Comparison of ENCODE assay signal across 8 cellular contexts in genomic region chr19:10086032-10086903, GRCh38. TPM values are rescaled to one million over a fixed set of nuclear protein-coding genes. Genes with fewer than 3 reads are reported as not detected.
DNase-seq lines count a peak whose midpoint lies in the region; TF ChIP-seq lines count a peak whose summit lies in the region.

Gene SHFL (plus strand): TSS chr19:10086317. CDS start chr19:10086428, 111 bp downstream.

- no peaks in the 10 kb centered on the region for H4K20me1 ChIP-seq in H9 (ENCODE audit: control insufficient read depth, insufficient read depth, insufficient read length)

- peaks cover 7 to 9% of the 10 kb centered on the region in 2 experiments; a peak in 2 of 4 replicates for H3K4me1 Mint-ChIP-seq in H9

- no peaks in the 10 kb centered on the region for H3K4me1 ChIP-seq in H9 (ENCODE audit: insufficient read depth, low read length)

- H2BK5ac ChIP-seq in H9 (ENCODE audit: insufficient read length, low read length), result no peak within 1 kb of the TSS

- H3K4me2 ChIP-seq in H9 (ENCODE audit: insufficient read depth, insufficient read length, low read length), result peak within 1 kb of the TSS; percentile 77

- peak within 1 kb of the TSS; percentile 75 to 90 for H3K4me3 Mint-ChIP-seq in H9

- peak within 1 kb of the TSS; percentile 81 for H3K4me3 ChIP-seq in GM06990 (replicated peaks; ENCODE audit: low read depth, low read length)
- peak within 1 kb of the TSS; percentile 75 for H3K4me3 ChIP-seq in lower leg skin (ENCODE audit: low read depth, poor library complexity, severe bottlenecking)

- H3K27me3 ChIP-seq in GM06990 (replicated peaks; ENCODE audit: control insufficient read depth, insufficient read depth, low read length) (no peaks in the 10 kb centered on the region), H9 (ENCODE audit: insufficient read depth, low read length) (no peaks in the 10 kb centered on the region)

- H3K23me2 ChIP-seq in H9 (ENCODE audit: insufficient read length, low read depth, low read length, poor library complexity, severe bottlenecking), result peaks cover 10% of the 10 kb centered on the region

- intact Hi-C loops in lower leg skin (cut with DNase I; ENCODE audit: low total_unique reads), result no loop called here

- H3K79me2 ChIP-seq in H9 (ENCODE audit: insufficient read depth, low read length), result no peaks in the 10 kb centered on the region

- no peaks in the 10 kb centered on the region for H3K79me1 ChIP-seq in H9 (ENCODE audit: insufficient read depth, low read depth, low read length, poor library complexity, severe bottlenecking)

- H2BK15ac ChIP-seq in H9 (ENCODE audit: low read depth, low read length), result no peak within 1 kb of the TSS

- no peak within 1 kb of the TSS for H3K18ac ChIP-seq in H9 (ENCODE audit: insufficient read length, low read depth, low read length)

- peaks cover 0 to 2% of the 10 kb centered on the region in 2 experiments; a peak in 1 of 5 replicates for H3K9me3 Mint-ChIP-seq in H9

- TF ChIP-seq POLR2A in lower leg skin (IDR thresholded peaks at IDR 0.05), result no peak

- H2BK12ac ChIP-seq in H9 (ENCODE audit: insufficient read length, low read depth, low read length), result no peak within 1 kb of the TSS

- H3K9ac ChIP-seq in H9 (ENCODE audit: extremely low read depth, insufficient read length, low read length), result no peak within 1 kb of the TSS

- H2AK5ac ChIP-seq in H9 (ENCODE audit: insufficient read length, low read length), result no peak within 1 kb of the TSS

- H2BK120ac ChIP-seq in H9 (ENCODE audit: low read depth, low read length, poor library complexity, severe bottlenecking), result no peak within 1 kb of the TSS

- H2BK20ac ChIP-seq in H9 (ENCODE audit: low read depth, low read length, poor library complexity, severe bottlenecking), result no peak within 1 kb of the TSS

- no peak within 1 kb of the TSS for H3K4ac ChIP-seq in H9 (ENCODE audit: low read depth, low read length)

- no peak within 1 kb of the TSS for H4K5ac ChIP-seq in H9 (ENCODE audit: insufficient read length, low read depth, low read length)

- no peak within 1 kb of the TSS for H3K56ac ChIP-seq in H9 (ENCODE audit: insufficient read length, low read depth, low read length)

- H4K8ac ChIP-seq in H9 (replicated peaks; ENCODE audit: insufficient read length, low read depth, low read length), result no peak within 1 kb of the TSS

- H3K14ac ChIP-seq in H9 (ENCODE audit: insufficient read depth, low read length), result no peak within 1 kb of the TSS; the same call in 1 of the 2 replicates

- no peak within 1 kb of the TSS for H4K91ac ChIP-seq in H9 (ENCODE audit: insufficient read length, low read depth, low read length)

- H3K9me3 ChIP-seq in H9 (ENCODE audit: control insufficient read depth, low read depth, low read length), result no peaks in the 10 kb centered on the region

- no peak within 1 kb of the TSS for H3K27ac Mint-ChIP-seq in H9

- no peak within 1 kb of the TSS for H3K27ac ChIP-seq in H9 (ENCODE audit: insufficient read length, low read depth, low read length)

- DNase-seq in GM06990 (ENCODE audit: extremely low read depth, insufficient read length) (peak; percentile 91), H9 (peak; percentile 65), NAMALWA (ENCODE audit: low spot score) (peak; percentile 84), dermis microvascular lymphatic vessel endothelial cell (ENCODE audit: low read depth in 2 of 2) (peak; percentile 27 to 55), lower leg skin (ENCODE audit: low spot score in 2 of 2) (peak in 1 of 2 donors; percentile 94), cerebellar nuclear complex (lab: John Stamatoyannopoulos, UW) (no peak)
- peak; percentile 61 to 65 for DNase-seq in activated CD4-positive, alpha-beta T cell treated with anti-CD3 and anti-CD28 coated beads, Interleukin-2, amount 50 U/mL, for 24 hours (ENCODE audit: low read depth in 1 of 2, low spot score in 1 of 2)
- DNase-seq in stimulated activated CD4-positive, alpha-beta T cell treated with anti-CD3 and anti-CD28 coated beads, Interleukin-4, amount 100 ng/mL, for 1 hour, result peak; percentile 80

- H3K36me3 Mint-ChIP-seq in H9 (ENCODE audit: insufficient read depth in 1 of 3, low read depth in 3 of 3), result peaks cover 2 to 5% (median 4%) of the 10 kb centered on the region in 3 experiments; a peak in 5 of 7 replicates

- peaks cover 17% of the 10 kb centered on the region for H3K27me3 Mint-ChIP-seq in H9 (ENCODE audit: low read depth)

- no peak for TF ChIP-seq CTCF in GM06990 (IDR thresholded peaks at IDR 0.05; ENCODE audit: insufficient read depth, low read length, poor library complexity, severe bottlenecking)
- TF ChIP-seq CTCF in H9 (conservative IDR thresholded peaks at IDR 0.05), result no peak
- TF ChIP-seq CTCF in lower leg skin (IDR thresholded peaks at IDR 0.05), result no peak

- WGBS in H9 (ENCODE audit: extremely low coverage, insufficient read length, low lambda C conversion rate), result no CpG with 5 or more reads among the region's 85 CpGs
- 0 to 2% methylated on average over 34 to 39 of the region's 85 CpGs for WGBS in lower leg skin, 2 donors

- peaks cover 13% of the 10 kb centered on the region for H3K36me3 ChIP-seq in GM06990 (ENCODE audit: control insufficient read depth, insufficient read depth, low read length)

- no peak within 1 kb of the TSS for H3T11ph ChIP-seq in H9 (ENCODE audit: low read length)

- no peak within 1 kb of the TSS for H3K23ac ChIP-seq in H9 (ENCODE audit: insufficient read length, low read depth, low read length)

- no peak within 1 kb of the TSS for H2AFZ ChIP-seq in H9 (ENCODE audit: low read length)

RNA-seq across cellular contexts. Expression of gene SHFL, which starts in this region (rescaled TPM):
- total RNA-seq in H9 (2021) (20.0 and 21.1 TPM in 2 replicates), dermis microvascular lymphatic vessel endothelial cell (14.0 and 22.5 TPM in 2 replicates), lower leg skin (10 to 100 TPM; 17.0 to 24.6 (median 23.3) TPM)

Comparison
In these comparisons a context has a peak if more than half of its experiments do, and no peak if none do; other contexts are left out.
1. DNase-seq: peak in GM06990 (single experiment), H9 (single experiment), NAMALWA (single experiment), activated CD4-positive, alpha-beta T cell treated with anti-CD3 and anti-CD28 coated beads, Interleukin-2, amount 50 U/mL, for 24 hours (2 of 2), dermis microvascular lymphatic vessel endothelial cell (2 of 2) and stimulated activated CD4-positive, alpha-beta T cell treated with anti-CD3 and anti-CD28 coated beads, Interleukin-4, amount 100 ng/mL, for 1 hour (single experiment); none in cerebellar nuclear complex (0 of 2).